ENCODE assay signal across 16 cellular contexts in the genomic region with DNA sequence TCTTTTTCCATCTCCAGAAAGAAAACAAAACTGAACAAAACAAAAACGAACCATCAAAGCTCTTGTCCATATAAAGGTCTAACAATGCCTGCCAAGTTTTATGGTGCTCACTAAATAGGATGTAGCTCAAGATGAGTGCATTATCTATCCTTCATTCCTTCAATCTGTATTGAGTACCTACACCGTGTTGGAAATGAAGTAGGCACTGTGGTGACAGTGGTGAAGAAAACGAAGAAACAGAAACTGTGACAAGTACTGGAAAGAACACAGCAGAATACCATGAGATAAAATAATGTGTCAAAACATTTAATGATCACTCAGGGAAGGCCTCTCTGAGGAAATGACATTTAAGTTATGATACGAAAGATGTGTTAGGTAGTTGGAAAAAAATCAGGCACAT. TPM values are rescaled to one million over a fixed set of nuclear protein-coding genes. Genes with fewer than 3 reads are reported as not detected.
DNase-seq lines count a peak whose midpoint lies in the region; ATAC-seq, FAIRE-seq and TF ChIP-seq lines count a peak whose summit lies in the region.
"Had no signal": no experiment of that assay in that cellular context is flagged by ENCODE, and none has a peak within 500 bp of the region (broad histone marks: within the 10 kb centered on the region; RNA-seq: fewer than 3 reads in every experiment).

No MANE protein-coding gene starts in this region.

- peaks cover 38 to 100% (median 81%) of the 10 kb centered on the region in 6 donors for H3K4me1 ChIP-seq in spleen

- ATAC-seq in activated naive CD4-positive, alpha-beta T cell treated with anti-CD3 and anti-CD28 coated beads, Interleukin-2, amount 50 U/mL, for 72 hours, result peak; percentile 62 to 73
- ATAC-seq: GM23338 had no signal

- intact Hi-C loops in spleen (cut with DNase I; ENCODE audit: low total_unique reads), result no loop called here

- TF ChIP-seq CTCF in spleen (IDR thresholded peaks at IDR 0.05 in 8 of 11, conservative IDR thresholded peaks at IDR 0.05 in 3 of 11), result no peak

- H3K27me3 ChIP-seq in spleen (replicated peaks in 1 of 7), result no peaks in the 10 kb centered on the region
- H3K27me3 ChIP-seq: heart left ventricle, tibial artery had no signal

- peak overlapping the region; percentile 42 for H3K4me3 Mint-ChIP-seq in activated T-cell treated with anti-CD3 and anti-CD28 coated beads, Interleukin-2, amount 50 U/mL, for 24 hours
- H3K4me3 Mint-ChIP-seq: CD14-positive monocyte, GM23338, neural crest cell had no signal

- H3K27me3 Mint-ChIP-seq in activated T-cell treated with anti-CD3 and anti-CD28 coated beads, Interleukin-2, amount 50 U/mL, for 24 hours, result no peaks in the 10 kb centered on the region

- H3K36me3 Mint-ChIP-seq in activated T-cell treated with anti-CD3 and anti-CD28 coated beads, Interleukin-2, amount 50 U/mL, for 24 hours (ENCODE audit: low read depth), result peaks cover 74% of the 10 kb centered on the region
- peaks cover 29 to 48% of the 10 kb centered on the region in 2 donors for H3K36me3 Mint-ChIP-seq in activated naive CD4-positive, alpha-beta T cell treated with anti-CD3 and anti-CD28 coated beads, Interleukin-2, amount 50 U/mL, for 72 hours

- H3K9me3 ChIP-seq in spleen, result no peaks in the 10 kb centered on the region
- H3K9me3 ChIP-seq: heart left ventricle, tibial artery had no signal

- no peak for DNase-seq in activated T-cell treated with anti-CD3 and anti-CD28 coated beads, Interleukin-2, amount 50 U/mL, for 24 hours
- no peak for DNase-seq in activated T-cell treated with anti-CD3 and anti-CD28 coated beads, Interleukin-2, amount 50 U/mL, for 48 hours
- no peak for DNase-seq in H54 (ENCODE audit: insufficient read length, low spot score)
- no peak for DNase-seq in activated naive CD4-positive, alpha-beta T cell treated with anti-CD3 and anti-CD28 coated beads, Interleukin-2, amount 50 U/mL, for 72 hours (ENCODE audit: low spot score in 2 of 2)
- no peak for DNase-seq in spleen
- no peak for DNase-seq in dermis blood vessel endothelial cell
- no peak for DNase-seq in frontal cortex (ENCODE audit: low spot score in 2 of 2)
- DNase-seq in T-helper 9 cell, result no peak
- DNase-seq: aorta, heart left ventricle, NCI-H1417 treated with DMSO at 0.1 percent for 48 hours, NCI-H526 treated with DMSO at 0.1 percent for 48 hours, tibial artery had no signal

- peak overlapping the region; percentile 90 for H3K27ac Mint-ChIP-seq in activated T-cell treated with anti-CD3 and anti-CD28 coated beads, Interleukin-2, amount 50 U/mL, for 24 hours
- H3K27ac Mint-ChIP-seq in activated naive CD4-positive, alpha-beta T cell treated with anti-CD3 and anti-CD28 coated beads, Interleukin-2, amount 50 U/mL, for 72 hours, result peak overlapping the region; percentile 94 to 100
- H3K27ac Mint-ChIP-seq: GM23338 had no signal

- H3K9me3 Mint-ChIP-seq in activated T-cell treated with anti-CD3 and anti-CD28 coated beads, Interleukin-2, amount 50 U/mL, for 24 hours, result peaks cover 2% of the 10 kb centered on the region
- peaks cover 0 to 5% of the 10 kb centered on the region in 2 donors for H3K9me3 Mint-ChIP-seq in activated naive CD4-positive, alpha-beta T cell treated with anti-CD3 and anti-CD28 coated beads, Interleukin-2, amount 50 U/mL, for 72 hours
- H3K9me3 Mint-ChIP-seq: GM23338, neural crest cell had no signal

- WGBS in spleen, 5 donors, result 61 to 78% (median 65%) methylated on average over 4 of the region's 4 CpGs

- peaks cover 82% of the 10 kb centered on the region for H3K4me1 Mint-ChIP-seq in activated T-cell treated with anti-CD3 and anti-CD28 coated beads, Interleukin-2, amount 50 U/mL, for 24 hours (ENCODE audit: low read depth)

- no peak overlapping the region for H3K4me3 ChIP-seq in spleen
- H3K4me3 ChIP-seq: GM23338, heart left ventricle, tibial artery had no signal

- TF ChIP-seq POLR2A in H54 (IDR thresholded peaks at IDR 0.05; ENCODE audit: low read depth, low read length) (no peak), spleen (IDR thresholded peaks at IDR 0.05) (no peak)

- FAIRE-seq in H54 (lab: Jason Lieb, UNC) (peak; percentile 48), frontal cortex (lab: Jason Lieb, UNC) (no peak)

- no peaks in the 10 kb centered on the region for H3K36me3 ChIP-seq in spleen
- H3K36me3 ChIP-seq: tibial artery had no signal

- H3K27ac ChIP-seq in spleen, result peak overlapping the region in 5 of 8 donors; percentile 17 to 78 (median 44)
- H3K27ac ChIP-seq: tibial artery had no signal

RNA-seq across cellular contexts. Expression of a gene that starts 36.2 kb away (rescaled TPM):
- 100 to 1,000 TPM in 1 of 2 donors, 10 to 100 TPM in 1; 81.3 to 107 TPM for total RNA-seq in activated naive CD4-positive, alpha-beta T cell treated with anti-CD3 and anti-CD28 coated beads, Interleukin-2, amount 50 U/mL, for 72 hours
- total RNA-seq in spleen (100 to 1,000 TPM in 1 of 7 donors, 10 to 100 TPM in 6; 65.4 to 138 (median 79.2) TPM), dermis blood vessel endothelial cell (27.7 and 28.7 TPM in 2 replicates), frontal cortex (22.0 TPM)
- 10 to 100 TPM; 13.8 to 19.5 (median 14.7) TPM for polyA plus RNA-seq in spleen
